ENCODE assay signal across 10 cellular contexts in the genomic region with DNA sequence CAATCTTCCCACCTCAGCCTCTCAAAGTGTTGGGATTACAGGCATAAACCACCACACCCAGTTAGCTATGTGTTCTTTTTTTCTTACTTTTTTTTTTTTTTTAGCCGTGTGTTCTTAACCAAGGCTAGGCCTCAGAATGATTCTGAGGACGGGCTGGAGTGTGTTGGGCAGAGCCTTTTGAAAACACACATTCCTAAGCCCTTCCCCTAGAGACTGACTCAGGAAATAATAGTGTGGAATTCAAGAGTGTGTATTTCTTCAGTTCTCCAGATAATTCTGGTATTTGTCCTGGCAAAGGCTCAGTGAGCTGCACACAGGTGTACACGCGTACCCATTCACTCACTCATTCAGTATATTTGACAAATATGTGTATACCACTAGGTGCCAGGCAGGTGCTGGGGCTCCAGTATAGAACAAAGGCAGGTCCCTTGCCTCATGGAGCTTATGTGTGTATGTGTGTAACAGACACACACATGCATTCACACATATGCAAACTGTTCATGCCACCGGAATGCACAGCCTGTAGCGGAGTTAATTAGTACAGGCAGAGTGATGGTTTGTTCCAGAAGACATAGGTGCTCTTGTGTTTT. TPM values are rescaled to one million over a fixed set of nuclear protein-coding genes. Genes with fewer than 3 reads are reported as not detected.
DNase-seq lines count a peak whose midpoint lies in the region; TF ChIP-seq lines count a peak whose summit lies in the region.
"Had no signal": no experiment of that assay in that cellular context is flagged by ENCODE, and none has a peak within 500 bp of the region (broad histone marks: within the 10 kb centered on the region; RNA-seq: fewer than 3 reads in every experiment).

No MANE protein-coding gene starts in this region.

- H3K4me3 ChIP-seq in fibroblast of lung (replicated peaks in 1 of 4; ENCODE audit: control extremely low read depth in 1 of 4, insufficient read depth in 1 of 4, low read depth in 3 of 4, low read length in 4 of 4) (no peak overlapping the region), BE2C (ENCODE audit: low read depth, low read length) (no peak overlapping the region)

- DNase-seq in AG20443 (ENCODE audit: low spot score), result peak; percentile 84
- no peak for DNase-seq in RWPE1 (ENCODE audit: low spot score)
- DNase-seq in fibroblast of lung (ENCODE audit: low read depth in 2 of 2), result peak; percentile 39 to 86
- peak; percentile 68 for DNase-seq in non-pigmented ciliary epithelial cell (ENCODE audit: low read depth)
- no peak for DNase-seq in BE2C
- no peak for DNase-seq in DMS53 (lab: John Stamatoyannopoulos, UW)
- no peak for DNase-seq in islet precursor cell
- no peak for DNase-seq in activated gamma-delta T cell treated with Interleukin-2 at 50 U/mL for 16 hours
- DNase-seq: activated CD4-positive, alpha-beta T cell treated with anti-CD3 and anti-CD28 coated beads for 1 hour had no signal

- H3K9me3 ChIP-seq in fibroblast of lung (ENCODE audit: control insufficient read depth, insufficient read depth, low read depth, low read length) (no peaks in the 10 kb centered on the region), BE2C (no peaks in the 10 kb centered on the region)

- CTCF ChIA-PET in RWPE1 (lab: Yijun Ruan, JAX), result interaction anchor here (0.6 to 1.9 kb wide), 6 partner anchors 18 to 262 kb away, joined by 3 to 8 read pairs (median 3); no protein-coding TSS in a partner anchor

- no peak overlapping the region for H2AFZ ChIP-seq in fibroblast of lung (ENCODE audit: low read length)

- no peak for TF ChIP-seq CTCF in RWPE1 (conservative IDR thresholded peaks at IDR 0.05; ENCODE audit: low read depth)
- TF ChIP-seq CTCF in fibroblast of lung (conservative IDR thresholded peaks at IDR 0.05 in 1 of 2, IDR thresholded peaks at IDR 0.05 in 1 of 2; ENCODE audit: low read depth in 1 of 2, low read length in 2 of 2), result no peak
- TF ChIP-seq CTCF in BE2C (IDR thresholded peaks at IDR 0.05; ENCODE audit: low read depth, low read length), result no peak

- no peak overlapping the region for H3K4me2 ChIP-seq in fibroblast of lung (ENCODE audit: extremely low read depth, insufficient read depth, low read length)

- no peak overlapping the region for H3K9ac ChIP-seq in fibroblast of lung (ENCODE audit: insufficient read depth, low read length)

- H3K27ac ChIP-seq in RWPE1, result peak overlapping the region; percentile 59
- peak overlapping the region; percentile 25 for H3K27ac ChIP-seq in fibroblast of lung (ENCODE audit: insufficient read depth, low read length)

- no peaks in the 10 kb centered on the region for H3K27me3 ChIP-seq in fibroblast of lung (ENCODE audit: control insufficient read depth, insufficient read depth, low read length)
- H3K27me3 ChIP-seq in BE2C, result no peaks in the 10 kb centered on the region

- H3K36me3 ChIP-seq in fibroblast of lung (ENCODE audit: control insufficient read depth, insufficient read depth, low read length) (peaks cover 5% of the 10 kb centered on the region), BE2C (peaks cover 27% of the 10 kb centered on the region)

- no peaks in the 10 kb centered on the region for H4K20me1 ChIP-seq in fibroblast of lung (ENCODE audit: control insufficient read depth, extremely low read depth, insufficient read depth, low read length)

- POLR2A ChIA-PET in RWPE1 (lab: Yijun Ruan, JAX; ENCODE audit: low non-redundant PET), result no interaction called here

- H3K4me1 ChIP-seq in fibroblast of lung (ENCODE audit: control insufficient read depth, extremely low read depth, insufficient read depth, low read length), result peaks cover 13% of the 10 kb centered on the region
- no peaks in the 10 kb centered on the region for H3K4me1 ChIP-seq in BE2C

- H3K79me2 ChIP-seq in fibroblast of lung (ENCODE audit: control insufficient read depth, insufficient read depth, low read length), result no peaks in the 10 kb centered on the region

RNA-seq across cellular contexts. Expression of a gene that starts 19.4 kb away (rescaled TPM):
- total RNA-seq in fibroblast of lung, result 10.6 and 11.0 TPM in 2 replicates
- polyA plus RNA-seq in fibroblast of lung, result 9.6 and 10.1 TPM in 2 replicates
- 7.0 and 7.3 TPM in 2 replicates for polyA plus RNA-seq in fibroblast of lung (2012)
- polyA minus RNA-seq in fibroblast of lung (ENCODE audit: low replicate concordance), result 19.1 and 20.7 TPM in 2 replicates
- polyA plus RNA-seq in BE2C (2012; ENCODE audit: insufficient read depth, insufficient read length, low read depth), result 17.5 TPM

RNA-seq across cellular contexts. Expression of a gene that starts 42.7 kb away (rescaled TPM):
- 12.3 and 16.8 TPM in 2 replicates for total RNA-seq in fibroblast of lung
- 10.2 and 15.5 TPM in 2 replicates for polyA plus RNA-seq in fibroblast of lung
- 10.6 and 12.4 TPM in 2 replicates for polyA plus RNA-seq in fibroblast of lung (2012)
- 16.4 and 26.4 TPM in 2 replicates for polyA minus RNA-seq in fibroblast of lung (ENCODE audit: low replicate concordance)
- polyA plus RNA-seq in BE2C (2012; ENCODE audit: insufficient read depth, insufficient read length, low read depth), result 9.8 TPM

RNA-seq across cellular contexts. Expression of a gene that starts 42.8 kb away (rescaled TPM):
- total RNA-seq in fibroblast of lung, result 10.7 and 12.3 TPM in 2 replicates
- 5.3 and 8.6 TPM in 2 replicates for polyA plus RNA-seq in fibroblast of lung
- polyA plus RNA-seq in fibroblast of lung (2012), result 5.0 and 8.3 TPM in 2 replicates
- polyA minus RNA-seq in fibroblast of lung (ENCODE audit: low replicate concordance), result 7.0 and 13.2 TPM in 2 replicates
- 43.8 TPM for polyA plus RNA-seq in BE2C (2012; ENCODE audit: insufficient read depth, insufficient read length, low read depth)

RNA-seq across cellular contexts. Expression of a gene that starts 50.1 kb away (rescaled TPM):
- total RNA-seq in fibroblast of lung, result not detected in 2 replicates
- not detected in 2 replicates for polyA plus RNA-seq in fibroblast of lung
- not detected in 2 replicates for polyA plus RNA-seq in fibroblast of lung (2012)
- polyA minus RNA-seq in fibroblast of lung (ENCODE audit: low replicate concordance), result not detected in 2 replicates
- polyA plus RNA-seq in BE2C (2012; ENCODE audit: insufficient read depth, insufficient read length, low read depth), result 0.49 TPM
- total RNA-seq: mononuclear cell had no signal

Comparison
In these comparisons a context has a peak if more than half of its experiments do, and no peak if none do; other contexts are left out.
1. DNase-seq: peak in AG20443 (single experiment), fibroblast of lung (2 of 2) and non-pigmented ciliary epithelial cell (single experiment); none in RWPE1 (single experiment), BE2C (single experiment), DMS53 (single experiment), islet precursor cell (single experiment) and activated gamma-delta T cell treated with Interleukin-2 at 50 U/mL for 16 hours (single experiment).